Comparison of ENCODE assay signal across 19 cellular contexts in the genomic region with DNA sequence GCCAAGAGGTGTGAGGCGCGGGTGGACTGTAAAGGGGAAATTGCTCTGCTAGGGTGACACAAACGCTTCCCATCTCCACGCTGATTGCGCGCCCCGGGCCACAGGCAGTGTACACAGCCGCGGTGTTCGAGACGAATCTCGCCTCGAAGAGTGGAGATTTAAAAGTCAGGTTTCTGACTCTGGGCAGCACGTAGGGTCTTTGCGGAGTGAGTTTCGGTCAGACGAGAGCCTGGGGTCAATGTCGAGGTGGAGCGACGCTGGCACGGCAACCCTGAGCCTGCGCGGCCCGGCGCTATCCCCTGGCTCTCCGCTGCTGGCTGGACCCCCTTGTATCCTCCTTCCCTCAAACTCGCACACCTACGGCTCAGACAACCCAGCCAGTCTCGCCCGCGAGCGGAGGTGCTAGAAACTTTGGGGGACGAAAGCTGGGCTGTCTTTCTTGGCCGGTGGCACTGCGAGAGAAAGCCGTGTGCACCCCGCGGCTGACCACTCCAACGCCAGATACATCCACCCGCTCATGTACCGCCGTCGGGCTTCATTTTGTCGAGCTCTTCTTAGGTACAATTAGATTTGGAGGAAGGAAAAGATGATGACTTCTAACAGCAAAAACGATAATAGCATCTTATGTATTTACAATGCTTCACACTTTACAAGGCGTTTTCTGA. TPM values are rescaled to one million over a fixed set of nuclear protein-coding genes. Genes with fewer than 3 reads are reported as not detected.
A peak's percentile ranks its signal among the peaks of the same experiment; 100 is the strongest.
DNase-seq lines count a peak whose midpoint lies in the region; ATAC-seq and TF ChIP-seq lines count a peak whose summit lies in the region.
"Had no signal": no experiment of that assay in that cellular context is flagged by ENCODE, and none has a peak within 500 bp of the region (broad histone marks: within the 10 kb centered on the region; RNA-seq: fewer than 3 reads in every experiment).

No MANE protein-coding gene starts in this region.

- intact Hi-C loops in tibial artery (cut with DNase I; ENCODE audit: low total_unique reads) = loop anchor here (10.0 kb wide), 1 partner anchor 569 kb away; no protein-coding TSS in a partner anchor

- no peaks in the 10 kb centered on the region for H3K36me3 Mint-ChIP-seq in WTC11
- H3K36me3 Mint-ChIP-seq: activated naive CD8-positive, alpha-beta T cell had no signal

- peak overlapping the region; percentile 78 for H3K4me3 Mint-ChIP-seq in WTC11
- H3K4me3 Mint-ChIP-seq: activated naive CD8-positive, alpha-beta T cell; T-helper 1 cell treated with Interleukin-12 subunit alpha and Interleukin-12 subunit beta and Interleukin-4 antibody, amounts not matched to agents 30 μg/mL and 1 μg/mL, for 36 hours had no signal

- TF ChIP-seq CTCF in WTC11 (IDR thresholded peaks at IDR 0.05) (no peak), tibial artery (IDR thresholded peaks at IDR 0.05) (no peak)

- H3K9me3 ChIP-seq in tibial artery = no peaks in the 10 kb centered on the region
- H3K9me3 ChIP-seq: stomach had no signal

- H3K4me1 Mint-ChIP-seq in WTC11 = peaks cover 58% of the 10 kb centered on the region

- no peak overlapping the region for H3K27ac Mint-ChIP-seq in WTC11
- H3K27ac Mint-ChIP-seq: activated naive CD8-positive, alpha-beta T cell; T-helper 1 cell treated with Interleukin-12 subunit alpha and Interleukin-12 subunit beta and Interleukin-4 antibody, amounts not matched to agents 30 μg/mL and 1 μg/mL, for 36 hours had no signal

- ATAC-seq in WTC11 = peak; percentile 2; the same call in 1 of the 2 replicates
- ATAC-seq: left colon had no signal

- CTCF ChIA-PET in WTC11 (lab: Charles Lee) = interaction anchor here (0.9 to 8.2 kb wide), 11 partner anchors 11 to 204 kb away, joined by 3 to 85 read pairs (median 6); partner anchors contain the start of gene VPS13A

- POLR2A ChIA-PET in WTC11 (lab: Charles Lee) = interaction anchor here (1.0 kb wide), 1 partner anchor 163 kb away, joined by 3 read pairs; the partner anchor contains the start of gene VPS13A

- H3K27me3 ChIP-seq in tibial artery = peaks cover 17 to 98% of the 10 kb centered on the region in 2 donors

- H3K4me1 ChIP-seq in tibial artery = peaks cover 0 to 60% (median 35%) of the 10 kb centered on the region in 4 donors

- H3K9me3 Mint-ChIP-seq in WTC11 = no peaks in the 10 kb centered on the region
- H3K9me3 Mint-ChIP-seq: T-helper 1 cell treated with Interleukin-12 subunit alpha and Interleukin-12 subunit beta and Interleukin-4 antibody, amounts not matched to agents 30 μg/mL and 1 μg/mL, for 36 hours had no signal

- H3K4me3 ChIP-seq in tibial artery = no peak overlapping the region
- H3K4me3 ChIP-seq: stomach had no signal

- peak; percentile 14 for DNase-seq in NCI-H1105 (lab: John Stamatoyannopoulos, UW)
- no peak for DNase-seq in NCI-H1105 treated with DMSO at 0.1 percent for 48 hours (lab: John Stamatoyannopoulos, UW)
- DNase-seq in 8988T = peak; percentile 12
- no peak for DNase-seq in WTC11 (ENCODE audit: low spot score)
- DNase-seq in left kidney (ENCODE audit: low read depth, low spot score) = peak; percentile 28
- DNase-seq in NCI-H128 (lab: John Stamatoyannopoulos, UW; ENCODE audit: unreplicated experiment) = no peak
- no peak for DNase-seq in tibial artery
- no peak for DNase-seq in stimulated activated CD4-positive, alpha-beta T cell treated with anti-CD3 and anti-CD28 coated beads, Interleukin-4, amount 100 ng/mL, for 24 hours
- DNase-seq: activated CD4-positive, alpha-beta T cell treated with anti-CD3 and anti-CD28 coated beads, Interleukin-2, amount 50 U/mL, for 48 hours; KG1; left colon; NCI-H1436; NCI-H526 treated with DMSO at 0.1 percent for 48 hours; stomach had no signal

- H3K27me3 Mint-ChIP-seq in WTC11 (ENCODE audit: low read depth) = peaks cover 90% of the 10 kb centered on the region

- H3K36me3 ChIP-seq in tibial artery = no peaks in the 10 kb centered on the region
- H3K36me3 ChIP-seq: stomach had no signal

- no peak overlapping the region for H3K27ac ChIP-seq in tibial artery
- H3K27ac ChIP-seq: stomach had no signal

TF ChIP-seq in WTC11, 78 proteins besides CTCF, POLR2A, EP300 and RAD21 (continues in another document):
- no peak for TF ChIP-seq SP1 (CRISPR knock-in tag; conservative IDR thresholded peaks at IDR 0.05)
- no peak for TF ChIP-seq NR3C1 (CRISPR knock-in tag; conservative IDR thresholded peaks at IDR 0.05; ENCODE audit: low read depth)
- no peak for TF ChIP-seq ZNF423 (CRISPR knock-in tag; IDR thresholded peaks at IDR 0.05)
- TF ChIP-seq, protein P1, sequence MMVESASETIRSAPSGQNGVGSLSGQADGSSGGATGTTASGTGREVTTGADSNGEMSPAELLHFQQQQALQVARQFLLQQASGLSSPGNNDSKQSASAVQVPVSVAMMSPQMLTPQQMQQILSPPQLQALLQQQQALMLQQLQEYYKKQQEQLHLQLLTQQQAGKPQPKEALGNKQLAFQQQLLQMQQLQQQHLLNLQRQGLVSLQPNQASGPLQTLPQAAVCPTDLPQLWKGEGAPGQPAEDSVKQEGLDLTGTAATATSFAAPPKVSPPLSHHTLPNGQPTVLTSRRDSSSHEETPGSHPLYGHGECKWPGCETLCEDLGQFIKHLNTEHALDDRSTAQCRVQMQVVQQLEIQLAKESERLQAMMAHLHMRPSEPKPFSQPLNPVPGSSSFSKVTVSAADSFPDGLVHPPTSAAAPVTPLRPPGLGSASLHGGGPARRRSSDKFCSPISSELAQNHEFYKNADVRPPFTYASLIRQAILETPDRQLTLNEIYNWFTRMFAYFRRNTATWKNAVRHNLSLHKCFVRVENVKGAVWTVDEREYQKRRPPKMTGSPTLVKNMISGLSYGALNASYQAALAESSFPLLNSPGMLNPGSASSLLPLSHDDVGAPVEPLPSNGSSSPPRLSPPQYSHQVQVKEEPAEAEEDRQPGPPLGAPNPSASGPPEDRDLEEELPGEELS (CRISPR knock-in tag; IDR thresholded peaks at IDR 0.05) = no peak
- no peak for TF ChIP-seq AR (CRISPR knock-in tag; IDR thresholded peaks at IDR 0.05)
- no peak for TF ChIP-seq JAZF1 (CRISPR knock-in tag; IDR thresholded peaks at IDR 0.05)
- TF ChIP-seq MAX (CRISPR knock-in tag; IDR thresholded peaks at IDR 0.05) = no peak
- no peak for TF ChIP-seq ZNF263 (CRISPR knock-in tag; IDR thresholded peaks at IDR 0.05; ENCODE audit: low read depth)
- no peak for TF ChIP-seq RELA (CRISPR knock-in tag; IDR thresholded peaks at IDR 0.05; ENCODE audit: borderline replicate concordance)
- TF ChIP-seq ZNF121 (CRISPR knock-in tag; IDR thresholded peaks at IDR 0.05) = no peak
- no peak for TF ChIP-seq STAT6 (CRISPR knock-in tag; conservative IDR thresholded peaks at IDR 0.05; ENCODE audit: low read depth)
- TF ChIP-seq KAT7 (CRISPR knock-in tag; IDR thresholded peaks at IDR 0.05; ENCODE audit: borderline replicate concordance) = no peak
- TF ChIP-seq NFYB (CRISPR knock-in tag; conservative IDR thresholded peaks at IDR 0.05; ENCODE audit: low read depth) = no peak
- no peak for TF ChIP-seq IRF1 (CRISPR knock-in tag; IDR thresholded peaks at IDR 0.05)
- no peak for TF ChIP-seq ZNF416 (CRISPR knock-in tag; IDR thresholded peaks at IDR 0.05)

RNA-seq across cellular contexts. Expression of gene FOXB2, which starts 5.4 kb away (rescaled TPM):
- total RNA-seq in WTC11 (2021) = 0.22 to 0.50 TPM in 2 of 3 replicates, not detected in the other
- total RNA-seq: A172, cerebellum, left colon, RPMI7951, stomach had no signal

Comparison
In these comparisons a context has a peak if more than half of its experiments do, and no peak if none do; other contexts are left out.
1. DNase-seq: peak in NCI-H1105 (single experiment), 8988T (single experiment) and left kidney (single experiment); none in NCI-H1105 treated with DMSO at 0.1 percent for 48 hours (single experiment), WTC11 (single experiment), NCI-H128 (single experiment), tibial artery (0 of 2) and stimulated activated CD4-positive, alpha-beta T cell treated with anti-CD3 and anti-CD28 coated beads, Interleukin-4, amount 100 ng/mL, for 24 hours (single experiment).